17 cellular contexts compared by ENCODE assay signal in genomic region chr4:142366821-142367220, GRCh38.
DNase-seq lines count a peak whose midpoint lies in the region; ATAC-seq lines count a peak whose summit lies in the region.
"Had no signal": no experiment of that assay in that cellular context is flagged by ENCODE, and none has a peak within 500 bp of the region (broad histone marks: within the 10 kb centered on the region; RNA-seq: fewer than 3 reads in every experiment).

No MANE protein-coding gene starts in this region.

- no peaks in the 10 kb centered on the region for H3K36me3 Mint-ChIP-seq in effector memory CD8-positive, alpha-beta T cell (ENCODE audit: insufficient read depth)
- H3K36me3 Mint-ChIP-seq in stimulated activated effector memory CD8-positive, alpha-beta T cell treated with anti-CD3 and anti-CD28 coated beads, Interleukin-12 subunit alpha, Interleukin-12 subunit beta, amount 100 ng/mL, for 72 hours, result peaks cover 21% of the 10 kb centered on the region

- no peaks in the 10 kb centered on the region for H4K20me1 ChIP-seq in GM23248 (ENCODE audit: insufficient read depth)

- H3K9me2 ChIP-seq in GM23248 (ENCODE audit: insufficient read depth), result no peaks in the 10 kb centered on the region

- no peak overlapping the region for H3K4me3 Mint-ChIP-seq in effector memory CD8-positive, alpha-beta T cell
- peak overlapping the region; percentile 2 for H3K4me3 Mint-ChIP-seq in stimulated activated effector memory CD8-positive, alpha-beta T cell treated with anti-CD3 and anti-CD28 coated beads, Interleukin-12 subunit alpha, Interleukin-12 subunit beta, amount 100 ng/mL, for 72 hours

- H3K4me2 ChIP-seq in GM23248 (ENCODE audit: unreplicated experiment), result no peak overlapping the region

- H3K4me1 ChIP-seq in right cardiac atrium (ENCODE audit: control insufficient read depth, insufficient read depth, low read length) (peaks cover 1% of the 10 kb centered on the region), GM23248 (ENCODE audit: insufficient read depth) (peaks cover 18% of the 10 kb centered on the region)

- H3K36me3 ChIP-seq in GM23248 (ENCODE audit: low read depth), result no peaks in the 10 kb centered on the region
- H3K36me3 ChIP-seq: heart right ventricle, MG63, thoracic aorta had no signal

- no peak overlapping the region for H3K9ac ChIP-seq in GM23248

- H3K27me3 Mint-ChIP-seq in effector memory CD8-positive, alpha-beta T cell, result no peaks in the 10 kb centered on the region

- intact Hi-C loops in left ventricle myocardium superior (cut with micrococcal nuclease) (no loop called here), right cardiac atrium (cut with DNase I) (no loop called here)

- peaks cover 45 to 53% of the 10 kb centered on the region in 2 donors for H3K4me1 Mint-ChIP-seq in effector memory CD8-positive, alpha-beta T cell (ENCODE audit: low read depth in 2 of 2)
- peaks cover 59% of the 10 kb centered on the region for H3K4me1 Mint-ChIP-seq in stimulated activated effector memory CD8-positive, alpha-beta T cell treated with anti-CD3 and anti-CD28 coated beads, Interleukin-12 subunit alpha, Interleukin-12 subunit beta, amount 100 ng/mL, for 72 hours

- H3K27ac ChIP-seq in right cardiac atrium (ENCODE audit: low read length) (no peak overlapping the region), GM23248 (no peak overlapping the region)
- H3K27ac ChIP-seq: RWPE1 had no signal

- ATAC-seq in left ventricle myocardium superior (peak; percentile 36), right cardiac atrium (no peak), HG03159 (IDR thresholded peaks at IDR 0.05; ENCODE audit: unreplicated experiment) (no peak)
- ATAC-seq in effector memory CD8-positive, alpha-beta T cell (replicated peaks), result peak; percentile 24
- ATAC-seq in stimulated activated effector memory CD8-positive, alpha-beta T cell treated with anti-CD3 and anti-CD28 coated beads, Interleukin-12 subunit alpha, Interleukin-12 subunit beta, amount 100 ng/mL, for 72 hours, result peak; percentile 42

- in situ Hi-C loops in GM23248 (cut with MboI), result no loop called here

- no peak overlapping the region for H3K4me3 ChIP-seq in right cardiac atrium (ENCODE audit: low read length)
- no peak overlapping the region for H3K4me3 ChIP-seq in GM23248
- H3K4me3 ChIP-seq: heart right ventricle, MG63, thoracic aorta had no signal

- no peak overlapping the region for H2AFZ ChIP-seq in GM23248

- H3K9me3 ChIP-seq in right cardiac atrium (ENCODE audit: control insufficient read depth, low read length) (no peaks in the 10 kb centered on the region), GM23248 (ENCODE audit: low read depth) (no peaks in the 10 kb centered on the region)
- H3K9me3 ChIP-seq: MG63, thoracic aorta had no signal

- no peaks in the 10 kb centered on the region for H3K9me3 Mint-ChIP-seq in effector memory CD8-positive, alpha-beta T cell
- H3K9me3 Mint-ChIP-seq in stimulated activated effector memory CD8-positive, alpha-beta T cell treated with anti-CD3 and anti-CD28 coated beads, Interleukin-12 subunit alpha, Interleukin-12 subunit beta, amount 100 ng/mL, for 72 hours, result peaks cover 9% of the 10 kb centered on the region

- H3K27me3 ChIP-seq in right cardiac atrium (ENCODE audit: control insufficient read depth, insufficient read depth) (no peaks in the 10 kb centered on the region), GM23248 (replicated peaks; ENCODE audit: insufficient read depth) (no peaks in the 10 kb centered on the region)
- H3K27me3 ChIP-seq: heart right ventricle, MG63 had no signal

- no peak overlapping the region for H3K27ac Mint-ChIP-seq in effector memory CD8-positive, alpha-beta T cell
- H3K27ac Mint-ChIP-seq in stimulated activated effector memory CD8-positive, alpha-beta T cell treated with anti-CD3 and anti-CD28 coated beads, Interleukin-12 subunit alpha, Interleukin-12 subunit beta, amount 100 ng/mL, for 72 hours, result no peak overlapping the region

- DNase-seq in left ventricle myocardium superior (no peak), right cardiac atrium (no peak), NCI-H82 treated with DMSO at 0.1 percent for 48 hours (lab: John Stamatoyannopoulos, UW; ENCODE audit: unreplicated experiment) (peak; percentile 95), GM23248 (no peak)
- no peak for DNase-seq in effector memory CD8-positive, alpha-beta T cell
- no peak for DNase-seq in stimulated activated effector memory CD8-positive, alpha-beta T cell treated with anti-CD3 and anti-CD28 coated beads, Interleukin-12 subunit alpha, Interleukin-12 subunit beta, amount 100 ng/mL, for 72 hours (ENCODE audit: low spot score in 2 of 2)
- DNase-seq in central memory CD4-positive, alpha-beta T cell, result no peak
- DNase-seq: activated CD4-positive, alpha-beta T cell treated with anti-CD3 and anti-CD28 coated beads, Interleukin-2, amount 50 U/mL, for 1 hour; activated naive CD4-positive, alpha-beta T cell treated with anti-CD3 and anti-CD28 coated beads, Interleukin-2, amount 50 U/mL, for 16 hours; heart right ventricle; MG63; NCI-H2081; NCI-H748 treated with DMSO at 0.1 percent for 48 hours; T-helper 9 cell had no signal

- peaks cover 4% of the 10 kb centered on the region; the same call in 1 of the 2 replicates for H3F3A ChIP-seq in GM23248 (ENCODE audit: insufficient read depth)

- peaks cover 87% of the 10 kb centered on the region for H3K79me2 ChIP-seq in GM23248 (ENCODE audit: insufficient read depth)

Comparison
In these comparisons a context has a peak if more than half of its experiments do, and no peak if none do; other contexts are left out.
1. ATAC-seq: peak in left ventricle myocardium superior (single experiment), effector memory CD8-positive, alpha-beta T cell (single experiment) and stimulated activated effector memory CD8-positive, alpha-beta T cell treated with anti-CD3 and anti-CD28 coated beads, Interleukin-12 subunit alpha, Interleukin-12 subunit beta, amount 100 ng/mL, for 72 hours (single experiment); none in right cardiac atrium (0 of 2) and HG03159 (single experiment).